In the genomic region with DNA sequence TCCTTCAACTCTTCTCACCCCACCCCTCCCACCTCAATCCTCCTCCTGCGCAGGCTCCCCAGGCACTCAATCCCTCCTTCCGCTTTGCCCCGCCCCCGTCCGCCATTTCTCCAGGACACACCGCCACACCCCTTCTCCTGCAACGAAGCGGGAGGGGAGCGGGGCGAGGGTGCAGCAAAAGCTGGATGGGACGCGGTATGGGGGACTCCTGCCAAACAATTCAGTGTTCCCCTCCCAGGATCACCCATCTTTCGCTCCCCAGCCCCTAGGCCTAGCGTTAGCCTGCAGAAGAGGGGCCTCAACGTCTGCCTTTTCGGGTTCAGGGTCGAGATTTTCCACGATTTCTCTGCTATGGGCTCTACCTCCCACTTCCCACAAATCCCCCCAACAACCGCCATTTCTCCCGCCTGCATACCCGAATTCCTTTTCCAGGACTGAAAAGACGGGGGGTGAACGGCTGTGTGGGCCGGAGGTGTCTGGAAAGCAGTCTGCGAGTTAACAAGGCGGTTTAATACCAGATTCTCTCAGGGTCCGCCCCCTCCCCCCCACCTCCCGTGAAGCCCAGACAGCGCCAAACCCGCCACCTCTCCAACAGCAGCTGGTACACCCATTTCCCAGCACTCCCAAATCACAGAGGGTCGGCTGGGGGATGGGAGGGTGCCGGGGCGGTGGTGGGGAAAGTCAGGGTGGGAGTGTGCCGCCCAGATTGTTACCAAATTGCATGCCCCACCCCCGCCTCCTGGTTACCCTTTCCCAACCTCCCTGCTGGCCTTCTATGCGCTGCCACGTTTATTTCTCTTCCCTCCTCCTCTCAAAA, we compare ENCODE assay signal across 9 cellular contexts. TPM values are rescaled to one million over a fixed set of nuclear protein-coding genes. Genes with fewer than 3 reads are reported as not detected.
DNase-seq lines count a peak whose midpoint lies in the region; ATAC-seq and TF ChIP-seq lines count a peak whose summit lies in the region.
"Had no signal": no experiment of that assay in that cellular context is flagged by ENCODE, and none has a peak within 500 bp of the region (broad histone marks: within the 10 kb centered on the region; RNA-seq: fewer than 3 reads in every experiment).

No MANE protein-coding gene starts in this region.

- no peaks in the 10 kb centered on the region for H3K27me3 ChIP-seq in right cardiac atrium (ENCODE audit: control insufficient read depth, insufficient read depth)
- no peaks in the 10 kb centered on the region for H3K27me3 ChIP-seq in aorta (ENCODE audit: control insufficient read depth in 1 of 2, insufficient read depth in 2 of 2, low read length in 1 of 2)

- H3K27ac ChIP-seq in right cardiac atrium (ENCODE audit: low read length) (no peak overlapping the region), aorta (ENCODE audit: low read depth in 1 of 2, low read length in 2 of 2) (peak overlapping the region in 1 of 2 donors; percentile 23)
- H3K27ac ChIP-seq: BLaER1 had no signal

- ATAC-seq in SK-N-SH treated with all-trans-retinoic acid at 6 μM for 48 hours (peak; percentile 94), right cardiac atrium (peak; percentile 90 to 92), aorta (ENCODE audit: low FRiP score) (peak; percentile 80)

- H3K4me1 ChIP-seq in right cardiac atrium (ENCODE audit: control insufficient read depth, insufficient read depth, low read length) (peaks cover 2% of the 10 kb centered on the region), aorta (ENCODE audit: control insufficient read depth in 1 of 2, insufficient read depth in 2 of 2, low read length in 2 of 2) (no peaks in the 10 kb centered on the region)
- H3K4me1 ChIP-seq: BLaER1 had no signal

- DNase-seq in NCI-H2081 (lab: John Stamatoyannopoulos, UW), result peak; percentile 51 to 67
- DNase-seq in NCI-H2081 treated with DMSO at 0.1 percent for 48 hours (lab: John Stamatoyannopoulos, UW), result no peak
- DNase-seq in HPDE6-E6E7 (ENCODE audit: extremely low spot score), result peak; percentile 21
- peak; percentile 3 for DNase-seq in amniotic stem cell (lab: John Stamatoyannopoulos, UW)
- DNase-seq in right cardiac atrium, result peak; percentile 79 to 92 (median 90)
- peak; percentile 2 for DNase-seq in pulmonary artery endothelial cell (ENCODE audit: low read depth, low spot score)
- peak; percentile 83 to 89 for DNase-seq in aorta

- H3K4me3 ChIP-seq in right cardiac atrium (ENCODE audit: low read length), result peak overlapping the region; percentile 89
- H3K4me3 ChIP-seq in aorta (ENCODE audit: low read length in 2 of 2), result peak overlapping the region; percentile 52 to 68
- H3K4me3 ChIP-seq: BLaER1 had no signal

- no peaks in the 10 kb centered on the region for H3K36me3 ChIP-seq in aorta (ENCODE audit: control insufficient read depth in 1 of 2, insufficient read depth in 2 of 2, low read length in 1 of 2)
- H3K36me3 ChIP-seq: BLaER1 had no signal

- no peaks in the 10 kb centered on the region for H3K9me3 ChIP-seq in right cardiac atrium (ENCODE audit: control insufficient read depth, low read length)
- no peaks in the 10 kb centered on the region for H3K9me3 ChIP-seq in aorta (ENCODE audit: control insufficient read depth, low read length)

- under 1% methylated on average over 37 of the region's 37 CpGs for WGBS in right cardiac atrium
- 1 to 18% methylated on average over 37 of the region's 37 CpGs for WGBS in aorta, 2 donors

- intact Hi-C loops in right cardiac atrium (cut with DNase I) (no loop called here), aorta (cut with DNase I) (loop anchor here in 1 of 2 donors (5.0 kb wide), 1 partner anchor 107 kb away; a partner anchor contains a TSS)

TF ChIP-seq in SK-N-SH treated with all-trans-retinoic acid at 6 μM for 48 hours, 23 proteins besides CTCF, POLR2A, EP300 and RAD21:
- TF ChIP-seq, protein P1, sequence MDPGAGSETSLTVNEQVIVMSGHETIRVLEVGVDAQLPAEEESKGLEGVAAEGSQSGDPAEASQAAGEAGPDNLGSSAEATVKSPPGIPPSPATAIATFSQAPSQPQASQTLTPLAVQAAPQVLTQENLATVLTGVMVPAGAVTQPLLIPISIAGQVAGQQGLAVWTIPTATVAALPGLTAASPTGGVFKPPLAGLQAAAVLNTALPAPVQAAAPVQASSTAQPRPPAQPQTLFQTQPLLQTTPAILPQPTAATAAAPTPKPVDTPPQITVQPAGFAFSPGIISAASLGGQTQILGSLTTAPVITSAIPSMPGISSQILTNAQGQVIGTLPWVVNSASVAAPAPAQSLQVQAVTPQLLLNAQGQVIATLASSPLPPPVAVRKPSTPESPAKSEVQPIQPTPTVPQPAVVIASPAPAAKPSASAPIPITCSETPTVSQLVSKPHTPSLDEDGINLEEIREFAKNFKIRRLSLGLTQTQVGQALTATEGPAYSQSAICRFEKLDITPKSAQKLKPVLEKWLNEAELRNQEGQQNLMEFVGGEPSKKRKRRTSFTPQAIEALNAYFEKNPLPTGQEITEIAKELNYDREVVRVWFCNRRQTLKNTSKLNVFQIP (CRISPR knock-in tag; IDR thresholded peaks at IDR 0.05; ENCODE audit: borderline replicate concordance, low read depth), result no peak
- TF ChIP-seq, protein P2, sequence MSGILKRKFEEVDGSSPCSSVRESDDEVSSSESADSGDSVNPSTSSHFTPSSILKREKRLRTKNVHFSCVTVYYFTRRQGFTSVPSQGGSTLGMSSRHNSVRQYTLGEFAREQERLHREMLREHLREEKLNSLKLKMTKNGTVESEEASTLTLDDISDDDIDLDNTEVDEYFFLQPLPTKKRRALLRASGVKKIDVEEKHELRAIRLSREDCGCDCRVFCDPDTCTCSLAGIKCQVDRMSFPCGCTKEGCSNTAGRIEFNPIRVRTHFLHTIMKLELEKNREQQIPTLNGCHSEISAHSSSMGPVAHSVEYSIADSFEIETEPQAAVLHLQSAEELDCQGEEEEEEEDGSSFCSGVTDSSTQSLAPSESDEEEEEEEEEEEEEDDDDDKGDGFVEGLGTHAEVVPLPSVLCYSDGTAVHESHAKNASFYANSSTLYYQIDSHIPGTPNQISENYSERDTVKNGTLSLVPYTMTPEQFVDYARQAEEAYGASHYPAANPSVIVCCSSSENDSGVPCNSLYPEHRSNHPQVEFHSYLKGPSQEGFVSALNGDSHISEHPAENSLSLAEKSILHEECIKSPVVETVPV (CRISPR knock-in tag; IDR thresholded peaks at IDR 0.05), result no peak
- TF ChIP-seq ESRRG (CRISPR knock-in tag; IDR thresholded peaks at IDR 0.05) (no peak), ZNF8 (CRISPR knock-in tag; IDR thresholded peaks at IDR 0.05) (no peak), ZFP3 (CRISPR knock-in tag; IDR thresholded peaks at IDR 0.05) (no peak), CSDC2 (CRISPR knock-in tag; IDR thresholded peaks at IDR 0.05) (no peak), ZNF565 (CRISPR knock-in tag; conservative IDR thresholded peaks at IDR 0.05; ENCODE audit: low read depth) (no peak), PPARA (CRISPR knock-in tag; IDR thresholded peaks at IDR 0.05; ENCODE audit: borderline replicate concordance) (no peak), TCF4 (CRISPR knock-in tag; IDR thresholded peaks at IDR 0.05; ENCODE audit: borderline replicate concordance) (no peak), BACH2 (CRISPR knock-in tag; IDR thresholded peaks at IDR 0.05; ENCODE audit: borderline replicate concordance) (no peak), TOX (CRISPR knock-in tag; IDR thresholded peaks at IDR 0.05; ENCODE audit: borderline replicate concordance) (no peak)
- TF ChIP-seq, protein P3, sequence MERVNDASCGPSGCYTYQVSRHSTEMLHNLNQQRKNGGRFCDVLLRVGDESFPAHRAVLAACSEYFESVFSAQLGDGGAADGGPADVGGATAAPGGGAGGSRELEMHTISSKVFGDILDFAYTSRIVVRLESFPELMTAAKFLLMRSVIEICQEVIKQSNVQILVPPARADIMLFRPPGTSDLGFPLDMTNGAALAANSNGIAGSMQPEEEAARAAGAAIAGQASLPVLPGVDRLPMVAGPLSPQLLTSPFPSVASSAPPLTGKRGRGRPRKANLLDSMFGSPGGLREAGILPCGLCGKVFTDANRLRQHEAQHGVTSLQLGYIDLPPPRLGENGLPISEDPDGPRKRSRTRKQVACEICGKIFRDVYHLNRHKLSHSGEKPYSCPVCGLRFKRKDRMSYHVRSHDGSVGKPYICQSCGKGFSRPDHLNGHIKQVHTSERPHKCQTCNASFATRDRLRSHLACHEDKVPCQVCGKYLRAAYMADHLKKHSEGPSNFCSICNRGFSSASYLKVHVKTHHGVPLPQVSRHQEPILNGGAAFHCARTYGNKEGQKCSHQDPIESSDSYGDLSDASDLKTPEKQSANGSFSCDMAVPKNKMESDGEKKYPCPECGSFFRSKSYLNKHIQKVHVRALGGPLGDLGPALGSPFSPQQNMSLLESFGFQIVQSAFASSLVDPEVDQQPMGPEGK (CRISPR knock-in tag; IDR thresholded peaks at IDR 0.05; ENCODE audit: borderline replicate concordance), result no peak

RNA-seq across cellular contexts. Expression of a gene that starts 0.8 kb away (rescaled TPM):
- total RNA-seq in right cardiac atrium (10 to 100 TPM; 46.6 to 54.6 (median 50.3) TPM), pulmonary artery endothelial cell (44.7 and 52.7 TPM in 2 replicates), aorta (10 to 100 TPM; 36.3 to 65.4 TPM)
- polyA plus RNA-seq in right cardiac atrium (27.7 TPM), aorta (10 to 100 TPM; 10.0 to 42.5 TPM)

RNA-seq across cellular contexts. Expression of a gene that starts 35.9 kb away (rescaled TPM):
- total RNA-seq in right cardiac atrium (10 to 100 TPM; 67.2 to 79.4 (median 71.9) TPM), pulmonary artery endothelial cell (52.6 and 56.3 TPM in 2 replicates), aorta (10 to 100 TPM; 59.8 to 66.1 TPM)
- polyA plus RNA-seq in right cardiac atrium (42.0 TPM), aorta (10 to 100 TPM; 45.0 to 51.5 TPM)

RNA-seq across cellular contexts. Expression of a gene that starts 41.1 kb away (rescaled TPM):
- total RNA-seq in right cardiac atrium, result 10 to 100 TPM; 27.6 to 45.3 (median 31.4) TPM
- 30.3 TPM for polyA plus RNA-seq in right cardiac atrium
- total RNA-seq in pulmonary artery endothelial cell, result 37.3 and 40.6 TPM in 2 replicates
- total RNA-seq in aorta, result 10 to 100 TPM; 24.2 to 38.3 TPM
- polyA plus RNA-seq in aorta, result 10 to 100 TPM; 14.8 to 42.7 TPM
